17 cellular contexts compared by ENCODE assay signal in the genomic region with DNA sequence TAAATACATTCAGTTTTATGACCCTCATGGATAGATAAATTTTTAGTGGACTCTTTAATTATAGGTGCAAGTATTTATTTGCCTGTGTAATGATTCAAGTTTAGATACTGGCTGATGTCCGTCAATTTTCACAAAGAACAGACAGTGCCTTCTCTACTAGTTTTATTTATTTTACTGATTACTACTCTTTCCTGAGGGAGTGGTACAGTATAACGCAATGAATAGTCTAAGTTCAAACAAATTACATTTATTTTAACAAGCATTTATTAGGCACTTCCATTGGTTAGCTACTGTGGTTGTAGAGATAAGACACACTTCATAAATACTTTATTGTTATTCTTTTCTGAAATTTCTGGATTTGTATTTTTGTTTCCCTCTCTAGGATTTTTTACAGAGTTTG.
DNase-seq lines count a peak whose midpoint lies in the region; ATAC-seq, FAIRE-seq and TF ChIP-seq lines count a peak whose summit lies in the region.
"Had no signal": no experiment of that assay in that cellular context is flagged by ENCODE, and none has a peak within 500 bp of the region (broad histone marks: within the 10 kb centered on the region; RNA-seq: fewer than 3 reads in every experiment).

No MANE protein-coding gene starts in this region.

- H3K79me2 ChIP-seq in SK-N-SH (ENCODE audit: insufficient read depth): peaks cover 79% of the 10 kb centered on the region

- no peak for TF ChIP-seq CTCF in SK-N-SH (IDR thresholded peaks at IDR 0.05)

- no peak for DNase-seq in SK-N-SH
- DNase-seq in LoVo (ENCODE audit: low spot score): peak; percentile 61
- no peak for DNase-seq in epithelial cell of prostate (ENCODE audit: low read depth, low spot score)
- peak; percentile 43 for DNase-seq in small intestine
- DNase-seq in NCI-H1092 (lab: John Stamatoyannopoulos, UW): no peak
- no peak for DNase-seq in pons (ENCODE audit: low spot score)
- DNase-seq: COR-L47, H7, KBM-7, MM.1S, NCI-H1930, NCI-H2171 treated with DMSO at 0.1 percent for 48 hours had no signal

- ATAC-seq in SK-N-SH treated with all-trans-retinoic acid at 6 μM for 48 hours (no peak), GM19463 (IDR thresholded peaks at IDR 0.05; ENCODE audit: unreplicated experiment) (no peak)
- ATAC-seq: GM12878 had no signal

- CTCF ChIA-PET in SK-N-SH (lab: Yijun Ruan, JAX): interaction anchor here (1.0 kb wide), 1 partner anchor 230 kb away, joined by 3 read pairs; no protein-coding TSS in a partner anchor

- POLR2A ChIA-PET in SK-N-SH (lab: Yijun Ruan, JAX): no interaction called here

- H3K4me1 ChIP-seq in SK-N-SH (ENCODE audit: control insufficient read depth in 1 of 2, insufficient read depth in 2 of 2, low read depth in 1 of 2, low read length in 1 of 2) (peaks cover 0 to 32% of the 10 kb centered on the region in 2 experiments; a peak in 3 of 4 replicates), small intestine (ENCODE audit: control insufficient read depth in 2 of 2, insufficient read depth in 1 of 2, low read depth in 1 of 2, low read length in 1 of 2) (peaks cover 13 to 16% of the 10 kb centered on the region in 2 donors)

- TF ChIP-seq EP300 in SK-N-SH (IDR thresholded peaks at IDR 0.05; ENCODE audit: borderline replicate concordance in 1 of 2, low read depth in 1 of 2, low read length in 1 of 2): no peak

- H3K9ac ChIP-seq in SK-N-SH: peak overlapping the region; percentile 69; the same call in 1 of the 2 replicates

- no peak overlapping the region for H2AFZ ChIP-seq in SK-N-SH (ENCODE audit: low read depth)

- TF ChIP-seq RAD21 in SK-N-SH (IDR thresholded peaks at IDR 0.05; ENCODE audit: low read length): no peak

- H3K9me2 ChIP-seq in SK-N-SH: no peaks in the 10 kb centered on the region

- no peak overlapping the region for H3K4me3 ChIP-seq in SK-N-SH (ENCODE audit: low read depth in 2 of 2, low read length in 1 of 2)
- no peak overlapping the region for H3K4me3 ChIP-seq in small intestine (ENCODE audit: low read depth in 1 of 2, low read length in 2 of 2)
- H3K4me3 ChIP-seq: GM12878 had no signal

- no peaks in the 10 kb centered on the region for H3K9me3 ChIP-seq in SK-N-SH
- no peaks in the 10 kb centered on the region for H3K9me3 ChIP-seq in small intestine (ENCODE audit: control insufficient read depth, low read depth)

- peaks cover 67% of the 10 kb centered on the region for H3F3A ChIP-seq in SK-N-SH (replicated peaks; ENCODE audit: insufficient read depth)

- WGBS in SK-N-SH (ENCODE audit: low lambda C conversion rate): 39% methylated on average over 2 of the region's 2 CpGs
- WGBS in small intestine, 3 donors: 19 to 50% (median 39%) methylated on average over 2 of the region's 2 CpGs

- H3K27ac ChIP-seq in SK-N-SH (ENCODE audit: low read depth in 2 of 2, low read length in 1 of 2) (peak overlapping the region; percentile 93 to 99; a peak in 3 of 4 replicates), epithelial cell of prostate (peak overlapping the region; percentile 80), small intestine (ENCODE audit: low read depth in 1 of 2, low read length in 1 of 2) (no peak overlapping the region)

- no peaks in the 10 kb centered on the region for H3K27me3 ChIP-seq in SK-N-SH (ENCODE audit: insufficient read depth)
- no peaks in the 10 kb centered on the region for H3K27me3 ChIP-seq in small intestine (ENCODE audit: control insufficient read depth in 2 of 2, insufficient read depth in 2 of 2, low read length in 2 of 2)

- no peak for FAIRE-seq in small intestine (lab: Jason Lieb, UNC)
- FAIRE-seq: GM12878, GM18507, HTR-8/SVneo had no signal

- H4K20me1 ChIP-seq in SK-N-SH (ENCODE audit: insufficient read depth): no peaks in the 10 kb centered on the region

- peaks cover 7% of the 10 kb centered on the region in 2 experiments for H3K36me3 ChIP-seq in SK-N-SH (replicated peaks in 1 of 2; ENCODE audit: control insufficient read depth in 1 of 2, insufficient read depth in 2 of 2, low read length in 1 of 2)
- no peaks in the 10 kb centered on the region for H3K36me3 ChIP-seq in small intestine (ENCODE audit: control insufficient read depth in 2 of 2, insufficient read depth in 2 of 2, low read length in 2 of 2)

- no peak overlapping the region; the same call in 1 of the 2 replicates for H3K4me2 ChIP-seq in SK-N-SH

TF ChIP-seq in SK-N-SH, 30 proteins besides CTCF, POLR2A, EP300 and RAD21 (continues in another document):
- TF ChIP-seq RCOR1 (IDR thresholded peaks at IDR 0.05; ENCODE audit: low read length) (no peak), FOXM1 (IDR thresholded peaks at IDR 0.05; ENCODE audit: low read depth) (no peak), MEF2A (IDR thresholded peaks at IDR 0.05; ENCODE audit: borderline replicate concordance, low read depth) (no peak), NRF1 (IDR thresholded peaks at IDR 0.05; ENCODE audit: low read depth, low read length) (no peak), ELF1 (IDR thresholded peaks at IDR 0.05) (no peak), YY1 (IDR thresholded peaks at IDR 0.05; ENCODE audit: low read depth) (no peak), TCF12 (IDR thresholded peaks at IDR 0.05) (no peak), RFX5 (IDR thresholded peaks at IDR 0.05; ENCODE audit: low read length) (no peak)
- TF ChIP-seq, protein P1, sequence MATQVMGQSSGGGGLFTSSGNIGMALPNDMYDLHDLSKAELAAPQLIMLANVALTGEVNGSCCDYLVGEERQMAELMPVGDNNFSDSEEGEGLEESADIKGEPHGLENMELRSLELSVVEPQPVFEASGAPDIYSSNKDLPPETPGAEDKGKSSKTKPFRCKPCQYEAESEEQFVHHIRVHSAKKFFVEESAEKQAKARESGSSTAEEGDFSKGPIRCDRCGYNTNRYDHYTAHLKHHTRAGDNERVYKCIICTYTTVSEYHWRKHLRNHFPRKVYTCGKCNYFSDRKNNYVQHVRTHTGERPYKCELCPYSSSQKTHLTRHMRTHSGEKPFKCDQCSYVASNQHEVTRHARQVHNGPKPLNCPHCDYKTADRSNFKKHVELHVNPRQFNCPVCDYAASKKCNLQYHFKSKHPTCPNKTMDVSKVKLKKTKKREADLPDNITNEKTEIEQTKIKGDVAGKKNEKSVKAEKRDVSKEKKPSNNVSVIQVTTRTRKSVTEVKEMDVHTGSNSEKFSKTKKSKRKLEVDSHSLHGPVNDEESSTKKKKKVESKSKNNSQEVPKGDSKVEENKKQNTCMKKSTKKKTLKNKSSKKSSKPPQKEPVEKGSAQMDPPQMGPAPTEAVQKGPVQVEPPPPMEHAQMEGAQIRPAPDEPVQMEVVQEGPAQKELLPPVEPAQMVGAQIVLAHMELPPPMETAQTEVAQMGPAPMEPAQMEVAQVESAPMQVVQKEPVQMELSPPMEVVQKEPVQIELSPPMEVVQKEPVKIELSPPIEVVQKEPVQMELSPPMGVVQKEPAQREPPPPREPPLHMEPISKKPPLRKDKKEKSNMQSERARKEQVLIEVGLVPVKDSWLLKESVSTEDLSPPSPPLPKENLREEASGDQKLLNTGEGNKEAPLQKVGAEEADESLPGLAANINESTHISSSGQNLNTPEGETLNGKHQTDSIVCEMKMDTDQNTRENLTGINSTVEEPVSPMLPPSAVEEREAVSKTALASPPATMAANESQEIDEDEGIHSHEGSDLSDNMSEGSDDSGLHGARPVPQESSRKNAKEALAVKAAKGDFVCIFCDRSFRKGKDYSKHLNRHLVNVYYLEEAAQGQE (IDR thresholded peaks at IDR 0.05; ENCODE audit: low read depth, low read length): no peak

TF ChIP-seq in SK-N-SH treated with all-trans-retinoic acid at 6 μM for 48 hours, 23 proteins besides CTCF, POLR2A, EP300 and RAD21:
- no peak for TF ChIP-seq ZNF8 (CRISPR knock-in tag; IDR thresholded peaks at IDR 0.05)
- TF ChIP-seq TCF4 (CRISPR knock-in tag; IDR thresholded peaks at IDR 0.05; ENCODE audit: borderline replicate concordance): no peak
- TF ChIP-seq ZFP30 (CRISPR knock-in tag; IDR thresholded peaks at IDR 0.05): no peak
- TF ChIP-seq OSR1 (CRISPR knock-in tag; IDR thresholded peaks at IDR 0.05): no peak
- TF ChIP-seq, protein P2, sequence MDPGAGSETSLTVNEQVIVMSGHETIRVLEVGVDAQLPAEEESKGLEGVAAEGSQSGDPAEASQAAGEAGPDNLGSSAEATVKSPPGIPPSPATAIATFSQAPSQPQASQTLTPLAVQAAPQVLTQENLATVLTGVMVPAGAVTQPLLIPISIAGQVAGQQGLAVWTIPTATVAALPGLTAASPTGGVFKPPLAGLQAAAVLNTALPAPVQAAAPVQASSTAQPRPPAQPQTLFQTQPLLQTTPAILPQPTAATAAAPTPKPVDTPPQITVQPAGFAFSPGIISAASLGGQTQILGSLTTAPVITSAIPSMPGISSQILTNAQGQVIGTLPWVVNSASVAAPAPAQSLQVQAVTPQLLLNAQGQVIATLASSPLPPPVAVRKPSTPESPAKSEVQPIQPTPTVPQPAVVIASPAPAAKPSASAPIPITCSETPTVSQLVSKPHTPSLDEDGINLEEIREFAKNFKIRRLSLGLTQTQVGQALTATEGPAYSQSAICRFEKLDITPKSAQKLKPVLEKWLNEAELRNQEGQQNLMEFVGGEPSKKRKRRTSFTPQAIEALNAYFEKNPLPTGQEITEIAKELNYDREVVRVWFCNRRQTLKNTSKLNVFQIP (CRISPR knock-in tag; IDR thresholded peaks at IDR 0.05; ENCODE audit: borderline replicate concordance, low read depth): no peak

Comparison
In these comparisons a context has a peak if more than half of its experiments do, and no peak if none do; other contexts are left out.
1. DNase-seq: peak in LoVo (single experiment) and small intestine (single experiment); none in SK-N-SH (single experiment), epithelial cell of prostate (single experiment), NCI-H1092 (single experiment) and pons (single experiment).
2. H3K27ac ChIP-seq: peak in SK-N-SH (2 of 2) and epithelial cell of prostate (single experiment); none in small intestine (0 of 2).